In genomic region chr16:28822520-28823290, GRCh38 we compare ENCODE assay signal across 1 cellular context.
TF ChIP-seq lines count a peak whose summit lies in the region.

TSS of gene ATXN2L (plus strand) at chr16:28822999. CDS start at chr16:28823260, 261 bp downstream.

TF ChIP-seq in IMR-90, 13 proteins besides CTCF, POLR2A, EP300 and RAD21 (continued from another document):
- no peak for TF ChIP-seq ELK1 (IDR thresholded peaks at IDR 0.05; ENCODE audit: borderline replicate concordance, low read depth, low read length)
- TF ChIP-seq FOS (IDR thresholded peaks at IDR 0.05; ENCODE audit: low read depth, low read length) = no peak
- TF ChIP-seq CHD1 (IDR thresholded peaks at IDR 0.05; ENCODE audit: low read depth, low read length) = no peak
- TF ChIP-seq RCOR1 (IDR thresholded peaks at IDR 0.05; ENCODE audit: insufficient replicate concordance, low read length) = no peak
- TF ChIP-seq RFX5 (IDR thresholded peaks at IDR 0.05; ENCODE audit: low read depth, low read length) = no peak
- TF ChIP-seq, protein P1, sequence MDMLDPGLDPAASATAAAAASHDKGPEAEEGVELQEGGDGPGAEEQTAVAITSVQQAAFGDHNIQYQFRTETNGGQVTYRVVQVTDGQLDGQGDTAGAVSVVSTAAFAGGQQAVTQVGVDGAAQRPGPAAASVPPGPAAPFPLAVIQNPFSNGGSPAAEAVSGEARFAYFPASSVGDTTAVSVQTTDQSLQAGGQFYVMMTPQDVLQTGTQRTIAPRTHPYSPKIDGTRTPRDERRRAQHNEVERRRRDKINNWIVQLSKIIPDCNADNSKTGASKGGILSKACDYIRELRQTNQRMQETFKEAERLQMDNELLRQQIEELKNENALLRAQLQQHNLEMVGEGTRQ (IDR thresholded peaks at IDR 0.05; ENCODE audit: low read depth, low read length) = no peak
- TF ChIP-seq BHLHE40 (IDR thresholded peaks at IDR 0.05; ENCODE audit: low read depth, low read length) = peak; percentile 70
- TF ChIP-seq MXI1 (IDR thresholded peaks at IDR 0.05; ENCODE audit: borderline replicate concordance, low read depth, low read length) = peak; percentile 75; the same call in 1 of the 2 replicates
- no peak; the same call in 1 of the 2 replicates for TF ChIP-seq SMC3 (IDR thresholded peaks at IDR 0.05; ENCODE audit: low read depth, low read length)
TF ChIP-seq in IMR-90: peak in this region for 4.
